ENCODE assay signal across 12 cellular contexts in the genomic region with DNA sequence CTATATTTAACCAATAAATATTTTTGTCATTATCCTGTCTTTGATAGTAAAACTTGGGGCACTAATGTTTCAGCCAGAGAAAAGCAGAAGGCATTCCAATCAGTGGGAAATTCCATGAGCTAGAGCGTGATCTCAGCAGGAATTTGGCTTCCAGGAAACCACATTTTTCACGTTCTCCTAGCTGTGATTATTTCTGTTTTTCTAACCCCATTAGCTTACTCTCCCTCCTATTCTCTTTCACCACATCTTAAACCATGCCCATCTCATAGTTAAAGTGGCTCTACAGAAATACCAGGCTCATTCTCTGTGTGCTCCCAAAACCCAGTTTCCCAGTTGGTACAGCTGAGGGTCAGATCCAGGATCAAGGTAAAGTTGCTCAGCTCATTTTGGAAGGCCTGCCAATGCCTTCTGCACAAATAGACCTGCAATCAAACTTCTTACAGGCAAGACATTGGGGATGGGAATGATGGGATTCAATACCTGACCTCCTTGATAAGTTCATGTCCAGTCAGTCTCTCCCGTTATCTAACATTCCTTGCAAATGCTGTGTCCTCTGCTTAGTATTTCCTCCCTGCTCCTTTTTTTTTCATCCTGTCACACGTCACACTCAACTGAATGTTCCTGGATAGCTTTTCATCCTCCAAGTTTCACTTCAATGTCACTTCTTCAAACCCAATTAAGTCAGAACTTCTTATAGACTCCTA. TPM values are rescaled to one million over a fixed set of nuclear protein-coding genes. Genes with fewer than 3 reads are reported as not detected.
DNase-seq lines count a peak whose midpoint lies in the region; ATAC-seq and TF ChIP-seq lines count a peak whose summit lies in the region.
"Had no signal": no experiment of that assay in that cellular context is flagged by ENCODE, and none has a peak within 500 bp of the region (broad histone marks: within the 10 kb centered on the region; RNA-seq: fewer than 3 reads in every experiment).

No MANE protein-coding gene starts in this region.

- no peaks in the 10 kb centered on the region for H3K9me3 ChIP-seq in fibroblast of lung (ENCODE audit: control insufficient read depth, insufficient read depth, low read depth, low read length)
- H3K9me3 ChIP-seq: BLaER1, esophagus squamous epithelium had no signal

- H3K27me3 ChIP-seq in fibroblast of lung (ENCODE audit: control insufficient read depth, insufficient read depth, low read length) (no peaks in the 10 kb centered on the region), mesendoderm (ENCODE audit: insufficient read depth, low read length, poor library complexity) (no peaks in the 10 kb centered on the region)
- H3K27me3 ChIP-seq: BLaER1, esophagus squamous epithelium had no signal

- no peak overlapping the region for H3K4ac ChIP-seq in mesendoderm (ENCODE audit: low read depth, low read length)

- TF ChIP-seq CTCF in AG09319 (IDR thresholded peaks at IDR 0.05; ENCODE audit: low read depth, low read length) (no peak), fibroblast of lung (conservative IDR thresholded peaks at IDR 0.05 in 1 of 2, IDR thresholded peaks at IDR 0.05 in 1 of 2; ENCODE audit: low read depth in 1 of 2, low read length in 2 of 2) (no peak)

- H3K79me2 ChIP-seq in fibroblast of lung (ENCODE audit: control insufficient read depth, insufficient read depth, low read length) = no peaks in the 10 kb centered on the region
- no peaks in the 10 kb centered on the region for H3K79me2 ChIP-seq in mesendoderm (ENCODE audit: control insufficient read depth, insufficient read depth, low read length)

- H2BK15ac ChIP-seq in mesendoderm (replicated peaks; ENCODE audit: low read depth) = no peak overlapping the region

- DNase-seq in AG09319 (ENCODE audit: extremely low read depth, low read depth) (peak; percentile 8), NCI-H226 (peak; percentile 71), fibroblast of lung (ENCODE audit: low read depth in 2 of 2) (peak in 1 of 2 donors; percentile 84), mesendoderm (peak; percentile 81), NCI-H2171 treated with DMSO at 0.1 percent for 48 hours (lab: John Stamatoyannopoulos, UW) (no peak), NCI-H345 (lab: John Stamatoyannopoulos, UW) (no peak)
- DNase-seq: amygdala, esophagus squamous epithelium, NCI-H187 had no signal

- H2AK5ac ChIP-seq in mesendoderm (ENCODE audit: low read length) = no peak overlapping the region

- peak overlapping the region; percentile 93 for H2BK120ac ChIP-seq in mesendoderm (ENCODE audit: low read depth, low read length)

- H4K5ac ChIP-seq in mesendoderm (ENCODE audit: low read length) = no peak overlapping the region

- H3K18ac ChIP-seq in mesendoderm (ENCODE audit: low read length) = peak overlapping the region; percentile 53

- H3K4me1 ChIP-seq in fibroblast of lung (ENCODE audit: control insufficient read depth, extremely low read depth, insufficient read depth, low read length) (peaks cover 6% of the 10 kb centered on the region), mesendoderm (ENCODE audit: control insufficient read depth, low read depth, low read length) (peaks cover 4% of the 10 kb centered on the region)
- H3K4me1 ChIP-seq: BLaER1 had no signal

- H3K23ac ChIP-seq in mesendoderm (ENCODE audit: low read length) = no peak overlapping the region

- H3K36me3 ChIP-seq in fibroblast of lung (ENCODE audit: control insufficient read depth, insufficient read depth, low read length) = no peaks in the 10 kb centered on the region
- H3K36me3 ChIP-seq in mesendoderm (ENCODE audit: control insufficient read depth, insufficient read depth, low read length) = no peaks in the 10 kb centered on the region
- H3K36me3 ChIP-seq: BLaER1, esophagus squamous epithelium had no signal

- ATAC-seq in HG03442 (IDR thresholded peaks at IDR 0.05; ENCODE audit: unreplicated experiment) (no peak), GM19463 (IDR thresholded peaks at IDR 0.05; ENCODE audit: unreplicated experiment) (no peak)

- H3K56ac ChIP-seq in mesendoderm (ENCODE audit: low read length) = peak overlapping the region; percentile 28

- H3K4me3 ChIP-seq in fibroblast of lung (replicated peaks in 1 of 4; ENCODE audit: control extremely low read depth in 1 of 4, insufficient read depth in 1 of 4, low read depth in 3 of 4, low read length in 4 of 4) (no peak overlapping the region), mesendoderm (ENCODE audit: low read length) (no peak overlapping the region)
- H3K4me3 ChIP-seq: BLaER1, esophagus squamous epithelium had no signal

- H3K79me1 ChIP-seq in mesendoderm (ENCODE audit: low read length) = no peaks in the 10 kb centered on the region

- H2BK5ac ChIP-seq in mesendoderm (ENCODE audit: low read length) = peak overlapping the region; percentile 6

- H3K4me2 ChIP-seq in fibroblast of lung (ENCODE audit: extremely low read depth, insufficient read depth, low read length) (peak overlapping the region; percentile 7), mesendoderm (ENCODE audit: low read length) (no peak overlapping the region)
- H3K4me2 ChIP-seq: BLaER1 had no signal

- no peak overlapping the region for H4K8ac ChIP-seq in mesendoderm (ENCODE audit: low read depth, low read length)

- WGBS in mesendoderm (ENCODE audit: extremely low coverage, insufficient coverage, low lambda C conversion rate) = no CpG with 5 or more reads among the region's 4 CpGs

- no peaks in the 10 kb centered on the region for H4K20me1 ChIP-seq in fibroblast of lung (ENCODE audit: control insufficient read depth, extremely low read depth, insufficient read depth, low read length)
- H4K20me1 ChIP-seq: BLaER1 had no signal

- peak overlapping the region; percentile 9 for H2AFZ ChIP-seq in fibroblast of lung (ENCODE audit: low read length)

- H3K27ac ChIP-seq in fibroblast of lung (ENCODE audit: insufficient read depth, low read length) (no peak overlapping the region), mesendoderm (ENCODE audit: low read depth, low read length) (peak overlapping the region; percentile 34)
- H3K27ac ChIP-seq: BLaER1 had no signal

- H3K9ac ChIP-seq in fibroblast of lung (ENCODE audit: insufficient read depth, low read length) (no peak overlapping the region), mesendoderm (ENCODE audit: low read length) (no peak overlapping the region)
- H3K9ac ChIP-seq: BLaER1 had no signal

RNA-seq across cellular contexts. Expression of a gene that starts 33.1 kb away (rescaled TPM):
- 129 and 153 TPM in 2 replicates for total RNA-seq in fibroblast of lung
- polyA plus RNA-seq in fibroblast of lung = 70.9 and 111 TPM in 2 replicates
- polyA plus RNA-seq in fibroblast of lung (2012) = 113 and 142 TPM in 2 replicates
- polyA minus RNA-seq in fibroblast of lung (ENCODE audit: low replicate concordance) = 8.8 and 13.3 TPM in 2 replicates
- polyA plus RNA-seq in mesendoderm (2013, experiment 1 of 2) = 28.7 TPM
- polyA plus RNA-seq in mesendoderm (2013, experiment 2 of 2) = 27.8 TPM

Comparison
In these comparisons a context has a peak if more than half of its experiments do, and no peak if none do; other contexts are left out.
1. DNase-seq: peak in AG09319 (single experiment), NCI-H226 (single experiment) and mesendoderm (single experiment); none in NCI-H2171 treated with DMSO at 0.1 percent for 48 hours (single experiment) and NCI-H345 (single experiment).